ENCODE assay signal across 12 cellular contexts in the genomic region with DNA sequence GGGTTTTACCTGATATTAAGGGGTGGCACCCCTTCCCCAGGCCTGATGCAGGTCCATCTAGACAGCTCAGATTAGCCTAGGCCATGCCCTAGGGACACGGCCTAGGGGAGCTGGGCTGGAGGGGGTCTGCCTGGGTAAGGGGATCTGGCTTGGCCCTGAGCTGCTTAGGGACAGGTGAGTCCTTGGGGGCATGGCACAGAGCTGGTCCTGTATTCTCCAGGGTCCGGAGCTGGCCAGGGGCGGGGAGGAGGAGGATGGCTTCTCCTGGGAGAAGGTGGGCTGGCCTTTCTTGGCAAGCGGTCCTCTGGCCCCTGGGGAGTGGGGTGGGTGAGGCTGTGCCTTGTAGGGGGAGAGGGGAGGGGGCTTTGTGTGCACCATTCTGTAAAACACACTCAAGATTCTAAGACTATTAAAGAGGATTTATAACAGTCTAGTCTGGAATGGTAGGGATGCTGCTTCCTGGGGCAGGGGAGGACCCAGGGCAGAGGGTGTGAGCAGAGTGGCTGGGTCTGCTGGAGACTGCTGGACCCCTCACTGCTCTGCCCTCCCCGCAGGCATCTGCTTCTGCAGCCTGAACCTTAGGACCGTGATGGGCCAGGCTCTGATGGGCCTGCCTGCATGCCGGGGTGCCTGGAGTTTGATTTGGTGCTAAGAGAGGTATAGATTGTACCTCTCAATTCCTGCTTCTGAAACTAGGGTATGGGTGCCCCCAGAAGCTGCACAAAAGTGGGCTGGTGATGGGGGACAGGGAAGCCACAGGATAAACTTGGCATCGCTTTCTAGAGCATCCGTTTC. TPM values are rescaled to one million over a fixed set of nuclear protein-coding genes. Genes with fewer than 3 reads are reported as not detected.
DNase-seq lines count a peak whose midpoint lies in the region; ATAC-seq, FAIRE-seq and TF ChIP-seq lines count a peak whose summit lies in the region.
"Had no signal": no experiment of that assay in that cellular context is flagged by ENCODE, and none has a peak within 500 bp of the region (broad histone marks: within the 10 kb centered on the region; RNA-seq: fewer than 3 reads in every experiment).

No MANE protein-coding gene starts in this region.

- H2BK20ac ChIP-seq in H1 (ENCODE audit: low read length) = no peak overlapping the region

- H3K4me1 Mint-ChIP-seq in activated CD4-positive, alpha-beta T cell treated with anti-CD3 and anti-CD28 coated beads, Interleukin-2, amount 10 ng/mL, durations not matched to agents 7 days and 5 days = peaks cover 27% of the 10 kb centered on the region
- peaks cover 41% of the 10 kb centered on the region for H3K4me1 Mint-ChIP-seq in T-helper 1 cell treated with Interleukin-12 subunit alpha and Interleukin-12 subunit beta and Interleukin-4 antibody, amounts not matched to agents 30 μg/mL and 1 μg/mL, for 36 hours (ENCODE audit: low read depth)

- H3K9me3 ChIP-seq in H1 (ENCODE audit: insufficient read depth in 2 of 2, low read depth in 1 of 2, low read length in 1 of 2) = no peaks in the 10 kb centered on the region
- H3K9me3 ChIP-seq: Caco-2, upper lobe of left lung had no signal

- H3K4me3 Mint-ChIP-seq in activated CD4-positive, alpha-beta T cell treated with anti-CD3 and anti-CD28 coated beads, Interleukin-2, amount 10 ng/mL, durations not matched to agents 7 days and 5 days = no peak overlapping the region
- no peak overlapping the region for H3K4me3 Mint-ChIP-seq in T-helper 1 cell treated with Interleukin-12 subunit alpha and Interleukin-12 subunit beta and Interleukin-4 antibody, amounts not matched to agents 30 μg/mL and 1 μg/mL, for 36 hours

- H3K23me2 ChIP-seq in H1 (ENCODE audit: low read depth, low read length) = no peaks in the 10 kb centered on the region

- no peak overlapping the region for H2BK120ac ChIP-seq in H1 (replicated peaks; ENCODE audit: low read depth, low read length)

- H4K8ac ChIP-seq in H1 (ENCODE audit: extremely low read depth, insufficient read depth, low read length) = no peak overlapping the region

- no peak overlapping the region for H4K5ac ChIP-seq in H1 (ENCODE audit: insufficient read length, low read depth, low read length)

- peak overlapping the region; percentile 43; the same call in 1 of the 2 replicates for H2BK12ac ChIP-seq in H1 (ENCODE audit: low read depth, low read length)

- no peaks in the 10 kb centered on the region for H4K20me1 ChIP-seq in H1 (replicated peaks in 1 of 2; ENCODE audit: control insufficient read depth in 1 of 2, insufficient read depth in 2 of 2, low read length in 2 of 2)

- no peak overlapping the region for H3K4me3 ChIP-seq in H1 (ENCODE audit: extremely low read depth in 1 of 4, insufficient read depth in 2 of 4, low read depth in 3 of 4, low read length in 4 of 4)
- H3K4me3 ChIP-seq: upper lobe of left lung had no signal

- no peak overlapping the region for H3K4ac ChIP-seq in H1 (replicated peaks; ENCODE audit: insufficient read length, low read depth, low read length)

- no peak overlapping the region for H2AFZ ChIP-seq in H1 (ENCODE audit: low read length)

- no peak overlapping the region for H3K14ac ChIP-seq in H1 (ENCODE audit: insufficient read length)

- no peak overlapping the region; a peak in 1 of 4 replicates for H3K4me2 ChIP-seq in H1 (ENCODE audit: insufficient read depth in 1 of 2, low read depth in 2 of 2, low read length in 2 of 2)

- CTCF ChIA-PET in activated CD4-positive, alpha-beta T cell treated with anti-CD3 and anti-CD28 coated beads, Interleukin-2, amount 10 ng/mL, durations not matched to agents 7 days and 5 days (lab: Charles Lee) = interaction anchor here (0.5 to 2.3 kb wide), 4 partner anchors 24 to 1240 kb away, joined by 3 to 9 read pairs (median 4); no protein-coding TSS in a partner anchor
- CTCF ChIA-PET in H1 (lab: Charles Lee; ENCODE audit: partially characterized antibody) = interaction anchor here (0.5 to 8.8 kb wide), 38 partner anchors 7 to 485 kb away, joined by 3 to 162 read pairs (median 6); a partner anchor contains a TSS

- H3K79me2 ChIP-seq in H1 (ENCODE audit: control insufficient read depth in 1 of 2, insufficient read depth in 2 of 2, low read length in 2 of 2) = no peaks in the 10 kb centered on the region

- no peaks in the 10 kb centered on the region for H3K36me3 ChIP-seq in H1 (ENCODE audit: control insufficient read depth in 2 of 4, insufficient read depth in 4 of 4, low read length in 3 of 4)

- no peak overlapping the region for H4K91ac ChIP-seq in H1 (replicated peaks; ENCODE audit: insufficient read length, low read length)

- intact Hi-C loops in posterior cingulate gyrus (cut with DNase I) = loop anchor here (5.0 to 10.0 kb wide), 3 partner anchors 107 to 485 kb away; a partner anchor contains a TSS

- no peaks in the 10 kb centered on the region for H3K79me1 ChIP-seq in H1 (ENCODE audit: low read depth, low read length)

- peaks cover 0 to 9% (median 7%) of the 10 kb centered on the region in 4 experiments; a peak in 4 of 7 replicates for H3K27me3 ChIP-seq in H1 (replicated peaks in 1 of 4; ENCODE audit: control insufficient read depth in 3 of 4, extremely low read depth in 1 of 4, insufficient read depth in 3 of 4, low read length in 3 of 4)
- H3K27me3 ChIP-seq: upper lobe of left lung had no signal

- no peak overlapping the region for H2BK5ac ChIP-seq in H1 (ENCODE audit: low read depth, low read length)

- no peaks in the 10 kb centered on the region for H3K9me3 Mint-ChIP-seq in activated CD4-positive, alpha-beta T cell treated with anti-CD3 and anti-CD28 coated beads, Interleukin-2, amount 10 ng/mL, durations not matched to agents 7 days and 5 days
- no peaks in the 10 kb centered on the region for H3K9me3 Mint-ChIP-seq in T-helper 1 cell treated with Interleukin-12 subunit alpha and Interleukin-12 subunit beta and Interleukin-4 antibody, amounts not matched to agents 30 μg/mL and 1 μg/mL, for 36 hours

- no peak for TF ChIP-seq EP300 in H1 (IDR thresholded peaks at IDR 0.05; ENCODE audit: borderline replicate concordance in 1 of 2, low read depth in 2 of 2, low read length in 2 of 2)

- H3K23ac ChIP-seq in H1 (ENCODE audit: insufficient read length) = no peak overlapping the region

- H3K56ac ChIP-seq in H1 (replicated peaks; ENCODE audit: insufficient read length, low read depth, low read length) = no peak overlapping the region

- peaks cover 18% of the 10 kb centered on the region for H3K36me3 Mint-ChIP-seq in activated CD4-positive, alpha-beta T cell treated with anti-CD3 and anti-CD28 coated beads, Interleukin-2, amount 10 ng/mL, durations not matched to agents 7 days and 5 days (ENCODE audit: low read depth)
- H3K36me3 Mint-ChIP-seq in T-helper 1 cell treated with Interleukin-12 subunit alpha and Interleukin-12 subunit beta and Interleukin-4 antibody, amounts not matched to agents 30 μg/mL and 1 μg/mL, for 36 hours (ENCODE audit: low read depth) = peaks cover 57% of the 10 kb centered on the region

- no peak for FAIRE-seq in H1 (lab: Jason Lieb, UNC)
- FAIRE-seq: A204.1, colon had no signal

- TF ChIP-seq RAD21 in H1 (IDR thresholded peaks at IDR 0.05 in 1 of 2, conservative IDR thresholded peaks at IDR 0.05 in 1 of 2; ENCODE audit: low read depth in 2 of 2, low read length in 2 of 2) = no peak

- H3K27ac ChIP-seq in H1 (ENCODE audit: low read depth, low read length) = no peak overlapping the region

- POLR2A ChIA-PET in activated CD4-positive, alpha-beta T cell treated with anti-CD3 and anti-CD28 coated beads, Interleukin-2, amount 10 ng/mL, durations not matched to agents 7 days and 5 days (lab: Charles Lee) = no interaction called here
- POLR2A ChIA-PET in H1 (lab: Charles Lee; ENCODE audit: partially characterized antibody) = interaction anchor here (0.7 to 1.1 kb wide), 2 partner anchors 10 to 106 kb away, joined by 3 read pairs; no protein-coding TSS in a partner anchor

- H3K4me1 ChIP-seq in H1 (replicated peaks in 1 of 4; ENCODE audit: control insufficient read depth in 3 of 4, insufficient read depth in 4 of 4, low read length in 3 of 4) = peaks cover 0 to 9% (median 1%) of the 10 kb centered on the region in 4 experiments; a peak in 3 of 7 replicates
- H3K4me1 ChIP-seq: Caco-2 had no signal

- no peak overlapping the region for H2BK15ac ChIP-seq in H1 (ENCODE audit: low read length)

- no peak for TF ChIP-seq CTCF in H1 (IDR thresholded peaks at IDR 0.05; ENCODE audit: control extremely low read depth in 1 of 3, insufficient read depth in 1 of 3, low read depth in 1 of 3, low read length in 3 of 3)

- H2AK5ac ChIP-seq in H1 (ENCODE audit: low read depth, low read length) = no peak overlapping the region

- TF ChIP-seq POLR2A in H1 (IDR thresholded peaks at IDR 0.05; ENCODE audit: control extremely low read depth in 1 of 2, low read depth in 2 of 2, low read length in 2 of 2) = no peak

- 89% methylated on average over 8 of the region's 9 CpGs; no CpG with 5 or more reads in 1 of the 2 experiments for WGBS in H1 (ENCODE audit: extremely low coverage in 1 of 2, insufficient coverage in 1 of 2, insufficient read length in 1 of 2, insufficient replicate concordance in 2 of 2, low coverage in 1 of 2, low lambda C conversion rate in 2 of 2, missing lambda C conversion rate in 1 of 2), 2 experiments

- no peaks in the 10 kb centered on the region for H3K27me3 Mint-ChIP-seq in activated CD4-positive, alpha-beta T cell treated with anti-CD3 and anti-CD28 coated beads, Interleukin-2, amount 10 ng/mL, durations not matched to agents 7 days and 5 days
- no peaks in the 10 kb centered on the region for H3K27me3 Mint-ChIP-seq in T-helper 1 cell treated with Interleukin-12 subunit alpha and Interleukin-12 subunit beta and Interleukin-4 antibody, amounts not matched to agents 30 μg/mL and 1 μg/mL, for 36 hours (ENCODE audit: low read depth)

- H3K27ac Mint-ChIP-seq in activated CD4-positive, alpha-beta T cell treated with anti-CD3 and anti-CD28 coated beads, Interleukin-2, amount 10 ng/mL, durations not matched to agents 7 days and 5 days = no peak overlapping the region
- H3K27ac Mint-ChIP-seq in T-helper 1 cell treated with Interleukin-12 subunit alpha and Interleukin-12 subunit beta and Interleukin-4 antibody, amounts not matched to agents 30 μg/mL and 1 μg/mL, for 36 hours = peak overlapping the region; percentile 52

- peak; percentile 5 for DNase-seq in activated CD4-positive, alpha-beta T cell treated with anti-CD3 and anti-CD28 coated beads for 1 hour
- DNase-seq in activated CD4-positive, alpha-beta T cell treated with anti-CD3 and anti-CD28 coated beads, Interleukin-2, amount 10 ng/mL, durations not matched to agents 7 days and 5 days = no peak
- DNase-seq in H1 (ENCODE audit: low read depth in 1 of 2, low spot score in 2 of 2) (peak in 1 of 2 experiments; percentile 39), posterior cingulate gyrus (peak in 6 of 10 donors; percentile 4 to 71 (median 10)), NCI-H748 (lab: John Stamatoyannopoulos, UW; ENCODE audit: unreplicated experiment) (no peak), LoVo (ENCODE audit: low spot score) (no peak)

- ATAC-seq in HG02798 (IDR thresholded peaks at IDR 0.05; ENCODE audit: poor library complexity, unreplicated experiment) = no peak

- H3K18ac ChIP-seq in H1 (ENCODE audit: extremely low read depth, low read length) = no peak overlapping the region

- H3K9ac ChIP-seq in H1 (replicated peaks in 1 of 4; ENCODE audit: extremely low read depth in 1 of 4, low read depth in 3 of 4, low read length in 3 of 4) = no peak overlapping the region

RNA-seq across cellular contexts. Expression of a gene that starts 54.7 kb away (rescaled TPM):
- 100 to 1,000 TPM; 126 to 128 TPM for total RNA-seq in activated CD4-positive, alpha-beta T cell treated with anti-CD3 and anti-CD28 coated beads, Interleukin-2, amount 10 ng/mL, durations not matched to agents 7 days and 5 days
- 7.9 and 8.6 TPM in 2 replicates for total RNA-seq in H1 (2021; fragmentation: NEBNext Ultra II Directional; extraction: Animal tissue kit (Norgen Biotek cat#: 25700))
- 10.1 and 10.3 TPM in 2 replicates for polyA plus RNA-seq in H1 (2011; rRNA removed)
- 11.5 TPM for polyA plus RNA-seq in H1 (2011; cell fraction: cytosol; rRNA removed)
- polyA plus RNA-seq in H1 (2011; cell fraction: nucleus; rRNA removed) = 5.3 TPM
- polyA plus RNA-seq in H1 (2012, experiment 1 of 2) = 6.0 to 11.2 TPM (median 8.8 TPM) in 4 replicates
- polyA plus RNA-seq in H1 (2012, experiment 2 of 2) = 5.3 TPM
- polyA plus RNA-seq in H1 (2013, experiment 1 of 2) = 6.9 TPM
- 7.0 TPM for polyA plus RNA-seq in H1 (2013, experiment 2 of 2)
- 3.8 and 10.3 TPM in 2 replicates for polyA minus RNA-seq in H1 (2011; rRNA and poly(A)+ RNA removed)
- 6.8 TPM for polyA minus RNA-seq in H1 (2011; cell fraction: cytosol; rRNA and poly(A)+ RNA removed)
- 2.9 TPM for polyA minus RNA-seq in H1 (2011; cell fraction: nucleus; rRNA and poly(A)+ RNA removed)

Comparison
In these comparisons a context has a peak if more than half of its experiments do, and no peak if none do; other contexts are left out.
1. DNase-seq: peak in activated CD4-positive, alpha-beta T cell treated with anti-CD3 and anti-CD28 coated beads for 1 hour (single experiment) and posterior cingulate gyrus (6 of 10); none in activated CD4-positive, alpha-beta T cell treated with anti-CD3 and anti-CD28 coated beads, Interleukin-2, amount 10 ng/mL, durations not matched to agents 7 days and 5 days (single experiment), NCI-H748 (single experiment) and LoVo (single experiment).
2. RNA of a gene that starts 54.7 kb away (total RNA-seq): 126 to 128 TPM in activated CD4-positive, alpha-beta T cell treated with anti-CD3 and anti-CD28 coated beads, Interleukin-2, amount 10 ng/mL, durations not matched to agents 7 days and 5 days; 7.9 to 8.6 TPM in H1; every median in the first group is over 10 times any median in the second.